19 cellular contexts compared by ENCODE assay signal in genomic region chr12:99370742-99371141, GRCh38.
DNase-seq lines count a peak whose midpoint lies in the region; ATAC-seq lines count a peak whose summit lies in the region.
"Had no signal": no experiment of that assay in that cellular context is flagged by ENCODE, and none has a peak within 500 bp of the region (broad histone marks: within the 10 kb centered on the region; RNA-seq: fewer than 3 reads in every experiment).

No MANE protein-coding gene starts in this region.

- no peak overlapping the region for H4K5ac ChIP-seq in mesendoderm (ENCODE audit: low read length)

- H3K27me3 ChIP-seq in mesendoderm (ENCODE audit: insufficient read depth, low read length, poor library complexity), result no peaks in the 10 kb centered on the region

- peaks cover 1% of the 10 kb centered on the region for H3K4me1 ChIP-seq in mesendoderm (ENCODE audit: control insufficient read depth, low read depth, low read length)
- H3K4me1 ChIP-seq: A549 had no signal

- peak; percentile 77 for DNase-seq in left kidney (ENCODE audit: low read depth, low spot score)
- DNase-seq in AML-193 (lab: John Stamatoyannopoulos, UW), result no peak
- DNase-seq in stimulated activated CD4-positive, alpha-beta T cell treated with anti-CD3 and anti-CD28 coated beads, Interleukin-4, amount 100 ng/mL, for 24 hours, result no peak
- no peak for DNase-seq in mesendoderm
- DNase-seq: DND-41; H9; NCI-H187 treated with DMSO at 0.1 percent for 48 hours; NCI-H345; NCI-H526 treated with DMSO at 0.1 percent for 48 hours; NK-92 treated with Interleukin-12 subunit alpha and Interleukin-12 subunit beta, amount 100 ng/mL, for 24 hours; OCI-M1; SHP77 treated with DMSO at 0.1 percent for 48 hours had no signal

- no peak overlapping the region for H3K18ac ChIP-seq in mesendoderm (ENCODE audit: low read length)

- no peak overlapping the region for H3K9ac ChIP-seq in mesendoderm (ENCODE audit: low read length)

- peak; percentile 40 for ATAC-seq in GM18870 (IDR thresholded peaks at IDR 0.05; ENCODE audit: unreplicated experiment)
- ATAC-seq in GM19468 (IDR thresholded peaks at IDR 0.05; ENCODE audit: extremely low read depth, unreplicated experiment), result peak; percentile 40
- peak; percentile 74 for ATAC-seq in HG03175 (IDR thresholded peaks at IDR 0.05; ENCODE audit: unreplicated experiment)
- ATAC-seq in HG03095 (IDR thresholded peaks at IDR 0.05; ENCODE audit: unreplicated experiment), result no peak
- ATAC-seq: A549, SK-N-SH treated with all-trans-retinoic acid at 6 μM for 48 hours had no signal

- no peak overlapping the region for H3K23ac ChIP-seq in mesendoderm (ENCODE audit: low read length)

- no peak overlapping the region for H4K8ac ChIP-seq in mesendoderm (ENCODE audit: low read depth, low read length)

- H3K4me2 ChIP-seq in mesendoderm (ENCODE audit: low read length), result no peak overlapping the region
- H3K4me2 ChIP-seq: A549 had no signal

- no peak overlapping the region for H3K4me3 ChIP-seq in mesendoderm (ENCODE audit: low read length)
- H3K4me3 ChIP-seq: A549 had no signal

- WGBS in mesendoderm (ENCODE audit: extremely low coverage, insufficient coverage, low lambda C conversion rate), result no CpG with 5 or more reads among the region's 1 CpG

- H2AK5ac ChIP-seq in mesendoderm (ENCODE audit: low read length), result no peak overlapping the region

- H3K36me3 ChIP-seq in mesendoderm (ENCODE audit: control insufficient read depth, insufficient read depth, low read length), result no peaks in the 10 kb centered on the region

- H3K4ac ChIP-seq in mesendoderm (ENCODE audit: low read depth, low read length), result no peak overlapping the region

- no peak overlapping the region for H2BK15ac ChIP-seq in mesendoderm (replicated peaks; ENCODE audit: low read depth)

- H3K79me2 ChIP-seq in mesendoderm (ENCODE audit: control insufficient read depth, insufficient read depth, low read length), result no peaks in the 10 kb centered on the region

- H3K56ac ChIP-seq in mesendoderm (ENCODE audit: low read length), result no peak overlapping the region

- H3K79me1 ChIP-seq in mesendoderm (ENCODE audit: low read length), result no peaks in the 10 kb centered on the region

- H2BK120ac ChIP-seq in mesendoderm (ENCODE audit: low read depth, low read length), result no peak overlapping the region

- no peak overlapping the region for H3K27ac ChIP-seq in mesendoderm (ENCODE audit: low read depth, low read length)
- H3K27ac ChIP-seq: A549, C4-2B had no signal

- H2BK5ac ChIP-seq in mesendoderm (ENCODE audit: low read length), result no peak overlapping the region
